In the genomic region with DNA sequence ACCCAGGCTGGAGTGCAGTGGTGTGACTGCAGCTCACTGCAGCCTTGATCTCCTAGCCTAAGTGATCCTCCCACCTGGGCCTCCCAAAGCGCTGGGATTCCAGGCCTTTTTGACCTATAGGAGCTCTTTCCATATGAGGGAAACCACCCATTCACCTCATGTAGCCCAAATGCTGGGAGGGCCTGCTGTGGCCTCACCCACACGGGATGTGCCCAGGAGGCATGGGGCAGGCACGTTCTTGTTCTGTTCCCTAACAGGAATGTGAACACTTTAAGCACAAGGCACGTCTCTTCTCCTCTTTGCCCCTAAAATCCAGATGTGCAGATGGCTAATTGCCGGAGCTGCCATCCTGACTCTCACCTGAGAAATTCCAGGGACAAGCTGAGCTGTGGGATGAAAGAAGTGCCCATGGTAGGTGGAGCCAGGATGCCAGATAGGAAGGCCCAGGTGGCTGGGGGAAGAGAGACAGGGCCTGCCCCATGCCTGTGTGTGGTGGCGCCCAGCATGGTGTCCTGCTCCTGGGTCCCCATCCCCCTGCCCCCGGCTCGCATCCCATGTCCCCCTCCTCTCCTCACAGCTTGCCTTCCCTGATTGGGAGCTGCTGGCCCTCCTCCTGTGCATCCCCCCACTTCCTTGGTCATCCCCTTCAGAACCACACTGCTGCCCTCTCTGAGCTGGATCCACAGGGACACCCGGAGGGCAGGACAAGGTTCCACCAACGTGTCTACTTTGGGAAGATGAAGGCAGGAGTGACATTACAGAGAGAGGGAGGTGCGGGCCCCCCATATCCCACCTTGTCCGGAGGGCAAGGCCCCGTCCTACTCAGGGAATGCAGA, we compare ENCODE assay signal across 1 cellular context.
TF ChIP-seq lines count a peak whose summit lies in the region.

No MANE protein-coding gene starts in this region.

TF ChIP-seq in HepG2, 621 proteins besides CTCF, POLR2A, EP300 and RAD21 (continued from another document):
- TF ChIP-seq SOX13 (IDR thresholded peaks at IDR 0.05) (no peak), SOX13 (CRISPR knock-in tag; conservative IDR thresholded peaks at IDR 0.05 in 1 of 2, IDR thresholded peaks at IDR 0.05 in 1 of 2) (no peak), ZNF232 (CRISPR knock-in tag; IDR thresholded peaks at IDR 0.05; ENCODE audit: borderline replicate concordance) (no peak), ELF1 (CRISPR knock-in tag; IDR thresholded peaks at IDR 0.05) (no peak), MIER2 (CRISPR knock-in tag; IDR thresholded peaks at IDR 0.05) (no peak), ZNF496 (CRISPR knock-in tag; IDR thresholded peaks at IDR 0.05; ENCODE audit: insufficient replicate concordance) (no peak)
- TF ChIP-seq, protein P1, sequence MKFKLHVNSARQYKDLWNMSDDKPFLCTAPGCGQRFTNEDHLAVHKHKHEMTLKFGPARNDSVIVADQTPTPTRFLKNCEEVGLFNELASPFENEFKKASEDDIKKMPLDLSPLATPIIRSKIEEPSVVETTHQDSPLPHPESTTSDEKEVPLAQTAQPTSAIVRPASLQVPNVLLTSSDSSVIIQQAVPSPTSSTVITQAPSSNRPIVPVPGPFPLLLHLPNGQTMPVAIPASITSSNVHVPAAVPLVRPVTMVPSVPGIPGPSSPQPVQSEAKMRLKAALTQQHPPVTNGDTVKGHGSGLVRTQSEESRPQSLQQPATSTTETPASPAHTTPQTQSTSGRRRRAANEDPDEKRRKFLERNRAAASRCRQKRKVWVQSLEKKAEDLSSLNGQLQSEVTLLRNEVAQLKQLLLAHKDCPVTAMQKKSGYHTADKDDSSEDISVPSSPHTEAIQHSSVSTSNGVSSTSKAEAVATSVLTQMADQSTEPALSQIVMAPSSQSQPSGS (CRISPR knock-in tag; IDR thresholded peaks at IDR 0.05) = no peak
